ENCODE assay signal across 19 cellular contexts in genomic region chr2:226771067-226771466, GRCh38. TPM values are rescaled to one million over a fixed set of nuclear protein-coding genes. Genes with fewer than 3 reads are reported as not detected.
DNase-seq lines count a peak whose midpoint lies in the region; ATAC-seq, FAIRE-seq and TF ChIP-seq lines count a peak whose summit lies in the region.
"Had no signal": no experiment of that assay in that cellular context is flagged by ENCODE, and none has a peak within 500 bp of the region (broad histone marks: within the 10 kb centered on the region; RNA-seq: fewer than 3 reads in every experiment).

No MANE protein-coding gene starts in this region.

- POLR2A ChIA-PET in OCI-LY7 (lab: Charles Lee) (interaction anchor here (0.6 to 7.2 kb wide), 16 partner anchors 9 to 1432 kb away, joined by 3 to 122 read pairs (median 4); partner anchors contain the start of gene IRS1), HepG2 (lab: Yijun Ruan, JAX) (interaction anchor here (1.1 kb wide), 1 partner anchor 10 kb away, joined by 3 read pairs; no protein-coding TSS in a partner anchor)

- TF ChIP-seq CTCF in OCI-LY7 (conservative IDR thresholded peaks at IDR 0.05; ENCODE audit: low read length) (no peak), progenitor cell of endocrine pancreas (IDR thresholded peaks at IDR 0.05; ENCODE audit: unreplicated experiment) (no peak), dorsolateral prefrontal cortex (IDR thresholded peaks at IDR 0.05 in 54 of 56, conservative IDR thresholded peaks at IDR 0.05 in 2 of 56; ENCODE audit: low read depth in 1 of 56, partially characterized antibody in 56 of 56) (no peak), HepG2 (CRISPR knock-in tag; IDR thresholded peaks at IDR 0.05) (no peak)

- H3K9me3 Mint-ChIP-seq in progenitor cell of endocrine pancreas (ENCODE audit: low read depth), result peaks cover 20% of the 10 kb centered on the region

- TF ChIP-seq POLR2A in HepG2 (IDR thresholded peaks at IDR 0.05; ENCODE audit: insufficient read depth in 1 of 2, low read depth in 2 of 2, low read length in 2 of 2), result no peak

- peak overlapping the region; percentile 81 for H3K27ac ChIP-seq in BLaER1
- peak overlapping the region; percentile 13 for H3K27ac ChIP-seq in OCI-LY7 (ENCODE audit: low read depth, low read length, poor library complexity, severe bottlenecking)
- no peak overlapping the region for H3K27ac ChIP-seq in dorsolateral prefrontal cortex
- no peak overlapping the region for H3K27ac ChIP-seq in HepG2 (ENCODE audit: extremely low read length, insufficient read depth, low read length)
- H3K27ac ChIP-seq: foreskin keratinocyte, upper lobe of right lung had no signal

- FAIRE-seq in HepG2 (lab: Jason Lieb, UNC), result no peak
- FAIRE-seq: colon had no signal

- DNase-seq in OCI-LY7 (ENCODE audit: low spot score) (no peak), left cardiac atrium (no peak), progenitor cell of endocrine pancreas (ENCODE audit: low spot score, unreplicated experiment) (no peak), dorsolateral prefrontal cortex (no peak), NCI-H2107 treated with DMSO at 0.1 percent for 48 hours (lab: John Stamatoyannopoulos, UW; ENCODE audit: unreplicated experiment) (no peak), HepG2 (ENCODE audit: low spot score) (no peak), GDM1 (lab: John Stamatoyannopoulos, UW) (no peak)
- DNase-seq: activated CD4-positive, alpha-beta T cell treated with anti-CD3 and anti-CD28 coated beads, Interleukin-2, amount 10 ng/mL, durations not matched to agents 24 days and 14 days; activated T-cell treated with anti-CD3 and anti-CD28 coated beads for 4 hours; CD8-positive, alpha-beta T cell; DND-41; foreskin keratinocyte; naive thymus-derived CD8-positive, alpha-beta T cell; NCI-H146; NCI-H2227 treated with DMSO at 0.1 percent for 48 hours; upper lobe of right lung had no signal

- TF ChIP-seq RAD21 in HepG2 (CRISPR knock-in tag; IDR thresholded peaks at IDR 0.05), result no peak

- CTCF ChIA-PET in OCI-LY7 (lab: Charles Lee; ENCODE audit: unreplicated experiment), result interaction anchor here (0.6 to 2.0 kb wide), 3 partner anchors 20 to 29 kb away, joined by 3 to 19 read pairs (median 3); partner anchors contain the start of gene IRS1
- CTCF ChIA-PET in HepG2 (lab: Yijun Ruan, JAX; ENCODE audit: low intra/inter-chr PET ratio, low total read pairs), result no interaction called here

- H3K4me2 ChIP-seq in BLaER1 (peak overlapping the region; percentile 83), OCI-LY7 (ENCODE audit: low read length) (peak overlapping the region; percentile 47), HepG2 (ENCODE audit: low read depth, low read length) (no peak overlapping the region)

- peaks cover 32% of the 10 kb centered on the region for H3K36me3 ChIP-seq in BLaER1
- H3K36me3 ChIP-seq in OCI-LY7 (ENCODE audit: insufficient read depth, low read length), result peaks cover 31% of the 10 kb centered on the region
- peaks cover 0 to 12% of the 10 kb centered on the region in 2 experiments; a peak in 3 of 5 replicates for H3K36me3 ChIP-seq in HepG2 (replicated peaks in 1 of 2; ENCODE audit: control insufficient read depth in 1 of 2, insufficient read depth in 2 of 2, low read length in 2 of 2)
- H3K36me3 ChIP-seq: upper lobe of right lung had no signal

- H3K36me3 Mint-ChIP-seq in progenitor cell of endocrine pancreas (ENCODE audit: insufficient read depth), result peaks cover 26% of the 10 kb centered on the region
- H3K36me3 Mint-ChIP-seq: stimulated activated effector memory CD8-positive, alpha-beta T cell treated with anti-CD3 and anti-CD28 coated beads, Interleukin-12 subunit alpha, Interleukin-12 subunit beta, amount 100 ng/mL, for 72 hours had no signal

- H3K4me3 ChIP-seq in BLaER1, result no peak overlapping the region
- no peak overlapping the region for H3K4me3 ChIP-seq in OCI-LY7 (ENCODE audit: low read depth, low read length, poor library complexity, severe bottlenecking)
- no peak overlapping the region for H3K4me3 ChIP-seq in dorsolateral prefrontal cortex
- no peak overlapping the region for H3K4me3 ChIP-seq in HepG2 (replicated peaks in 1 of 3; ENCODE audit: insufficient read depth in 1 of 3, low read depth in 2 of 3, low read length in 3 of 3)
- H3K4me3 ChIP-seq: upper lobe of right lung had no signal

- intact Hi-C loops in OCI-LY7 (cut with micrococcal nuclease; ENCODE audit: unreplicated experiment), result loop anchor here (5.0 kb wide), 1 partner anchor 136 kb away; no protein-coding TSS in a partner anchor
- intact Hi-C loops in left cardiac atrium (cut with DNase I), result no loop called here
- intact Hi-C loops in dorsolateral prefrontal cortex (cut with DNase I), result no loop called here
- intact Hi-C loops in HepG2 (cut with micrococcal nuclease; ENCODE audit: unreplicated experiment), result no loop called here

- no peak for TF ChIP-seq EP300 in HepG2 (IDR thresholded peaks at IDR 0.05; ENCODE audit: low read depth in 2 of 2, low read length in 2 of 2)
- no peak for TF ChIP-seq EP300 in HepG2 (CRISPR knock-in tag; IDR thresholded peaks at IDR 0.05; ENCODE audit: borderline replicate concordance)

- peaks cover 48% of the 10 kb centered on the region for H3K9me3 ChIP-seq in BLaER1
- H3K9me3 ChIP-seq in OCI-LY7 (ENCODE audit: low read length), result no peaks in the 10 kb centered on the region
- H3K9me3 ChIP-seq in HepG2 (ENCODE audit: low read length), result peaks cover 11% of the 10 kb centered on the region
- H3K9me3 ChIP-seq: upper lobe of right lung had no signal

- BruUV-seq in OCI-LY7 (replicated peaks; lab: Mats Ljungman, UMichigan) (no TSS peak), HepG2 (replicated peaks; lab: Mats Ljungman, UMichigan) (no TSS peak)

- H3K4me3 Mint-ChIP-seq in progenitor cell of endocrine pancreas (ENCODE audit: low read depth), result no peak overlapping the region
- H3K4me3 Mint-ChIP-seq: activated CD4-positive, alpha-beta T cell treated with anti-CD3 and anti-CD28 coated beads, Interleukin-2, amount 10 ng/mL, durations not matched to agents 24 days and 14 days; CD8-positive, alpha-beta T cell; stimulated activated effector memory CD8-positive, alpha-beta T cell treated with anti-CD3 and anti-CD28 coated beads, Interleukin-12 subunit alpha, Interleukin-12 subunit beta, amount 100 ng/mL, for 72 hours had no signal

- peaks cover 67% of the 10 kb centered on the region for H3K4me1 ChIP-seq in BLaER1
- H3K4me1 ChIP-seq in OCI-LY7 (ENCODE audit: insufficient read depth, low read length, poor library complexity, severe bottlenecking), result peaks cover 68% of the 10 kb centered on the region
- peaks cover 26% of the 10 kb centered on the region for H3K4me1 ChIP-seq in HepG2 (ENCODE audit: insufficient read depth, low read length)

- peak overlapping the region; percentile 4 for H3K27ac Mint-ChIP-seq in progenitor cell of endocrine pancreas
- H3K27ac Mint-ChIP-seq: activated CD4-positive, alpha-beta T cell treated with anti-CD3 and anti-CD28 coated beads, Interleukin-2, amount 10 ng/mL, durations not matched to agents 24 days and 14 days; CD8-positive, alpha-beta T cell; stimulated activated effector memory CD8-positive, alpha-beta T cell treated with anti-CD3 and anti-CD28 coated beads, Interleukin-12 subunit alpha, Interleukin-12 subunit beta, amount 100 ng/mL, for 72 hours had no signal

- 90% methylated on average over 6 of the region's 6 CpGs for WGBS in HepG2 (ENCODE audit: low lambda C conversion rate)

- no peaks in the 10 kb centered on the region for H4K20me1 ChIP-seq in BLaER1
- no peaks in the 10 kb centered on the region for H4K20me1 ChIP-seq in OCI-LY7 (ENCODE audit: insufficient read depth, low read length)
- 0 out of 2 replicates have a peak, but pooled peaks cover 2% of the 10 kb centered on the region for H4K20me1 ChIP-seq in HepG2 (ENCODE audit: insufficient read depth, low read length)

- H2AFZ ChIP-seq in OCI-LY7 (ENCODE audit: low read length) (no peak overlapping the region; the same call in 1 of the 2 replicates), HepG2 (ENCODE audit: low read length) (no peak overlapping the region)

- H3K4me1 Mint-ChIP-seq in progenitor cell of endocrine pancreas (ENCODE audit: low read depth), result peaks cover 33% of the 10 kb centered on the region

- in situ Hi-C loops in HepG2 (cut with HindIII; ENCODE audit: extremely low pct_ligation_motif_present, low pct_unique_long_range_greater_than_20kb), result no loop called here

- ATAC-seq in left cardiac atrium, result peak; percentile 48 to 63
- no peak for ATAC-seq in HepG2
- ATAC-seq: CD8-positive, alpha-beta T cell; foreskin keratinocyte; naive thymus-derived CD8-positive, alpha-beta T cell; stimulated activated effector memory CD8-positive, alpha-beta T cell treated with anti-CD3 and anti-CD28 coated beads, Interleukin-12 subunit alpha, Interleukin-12 subunit beta, amount 100 ng/mL, for 72 hours; upper lobe of right lung had no signal

- H3K27me3 Mint-ChIP-seq in progenitor cell of endocrine pancreas, result no peaks in the 10 kb centered on the region
- H3K27me3 Mint-ChIP-seq: activated CD4-positive, alpha-beta T cell treated with anti-CD3 and anti-CD28 coated beads, Interleukin-2, amount 10 ng/mL, durations not matched to agents 24 days and 14 days; naive thymus-derived CD8-positive, alpha-beta T cell had no signal

- H3K9ac ChIP-seq in BLaER1 (peak overlapping the region; percentile 26; the same call in 1 of the 2 replicates), HepG2 (ENCODE audit: insufficient read depth, low read depth, low read length) (no peak overlapping the region)

- H3K79me2 ChIP-seq in OCI-LY7 (ENCODE audit: insufficient read depth, low read depth, low read length) (peaks cover 48% of the 10 kb centered on the region; the same call in 1 of the 2 replicates), HepG2 (ENCODE audit: insufficient read depth, low read length) (peaks cover 9% of the 10 kb centered on the region)

- no peaks in the 10 kb centered on the region for H3K9me2 ChIP-seq in OCI-LY7 (ENCODE audit: insufficient read depth, low read length)

- H3K27me3 ChIP-seq in BLaER1 (no peaks in the 10 kb centered on the region), dorsolateral prefrontal cortex (no peaks in the 10 kb centered on the region), HepG2 (ENCODE audit: control insufficient read depth in 1 of 2, insufficient read depth in 2 of 2, low read length in 2 of 2) (no peaks in the 10 kb centered on the region)
- H3K27me3 ChIP-seq: foreskin keratinocyte, upper lobe of right lung had no signal

RNA-seq across cellular contexts. Expression of gene IRS1, which starts 28.6 kb away (rescaled TPM):
- total RNA-seq in OCI-LY7 (2014; rRNA removed; shearing (Covaris generic)), result 15.9 and 18.1 TPM in 2 replicates
- 23.5 and 23.6 TPM in 2 replicates for total RNA-seq in OCI-LY7 (2022)
- total RNA-seq in left cardiac atrium, result 10 to 100 TPM; 13.7 to 15.1 TPM
- 17.1 and 20.5 TPM in 2 replicates for total RNA-seq in progenitor cell of endocrine pancreas
- total RNA-seq in dorsolateral prefrontal cortex, result 10 to 100 TPM in 110 of 120 experiments, 1 to 10 TPM in 10; 6.8 to 23.0 (median 14.4) TPM
- total RNA-seq in HepG2 (2016; rRNA removed; fragmentation: Illumina TruSeq; extraction: Trizol), result 7.9 and 8.7 TPM in 2 replicates
- 0.51 and 0.53 TPM in 2 replicates for total RNA-seq in HepG2 (2016; cell fraction: cytosol; rRNA removed; fragmentation: Illumina TruSeq; extraction: Trizol; ENCODE audit: low read depth)
- 7.1 and 8.1 TPM in 2 replicates for total RNA-seq in HepG2 (2016; cell fraction: insoluble cytoplasmic fraction; rRNA removed; fragmentation: Illumina TruSeq; extraction: Trizol)
- total RNA-seq in HepG2 (2016; cell fraction: membrane; rRNA removed; fragmentation: Illumina TruSeq; extraction: Trizol), result 2.7 and 3.0 TPM in 2 replicates
- 10.7 and 14.1 TPM in 2 replicates for total RNA-seq in HepG2 (2016; cell fraction: nucleus; rRNA removed; fragmentation: Illumina TruSeq; extraction: Trizol)
- polyA plus RNA-seq in HepG2 (2011; rRNA removed), result 9.0 and 12.8 TPM in 2 replicates
- polyA plus RNA-seq in HepG2 (2011; cell fraction: cytosol; rRNA removed), result 7.1 and 7.9 TPM in 2 replicates
- 15.3 and 15.6 TPM in 2 replicates for polyA plus RNA-seq in HepG2 (2011; cell fraction: nucleus; rRNA removed)
- 14.3 and 15.3 TPM in 2 replicates for polyA plus RNA-seq in HepG2 (2012)
- polyA plus RNA-seq in HepG2 (2016; cell fraction: cytosol; fragmentation: Illumina TruSeq; extraction: Trizol; ENCODE audit: low read depth), result 0.25 and 0.50 TPM in 2 replicates
- 6.8 and 8.7 TPM in 2 replicates for polyA plus RNA-seq in HepG2 (2016; cell fraction: insoluble cytoplasmic fraction; fragmentation: Illumina TruSeq; extraction: Trizol; ENCODE audit: low read depth)
- polyA plus RNA-seq in HepG2 (2016; cell fraction: membrane; fragmentation: Illumina TruSeq; extraction: Trizol; ENCODE audit: low read depth), result 1.1 and 1.4 TPM in 2 replicates
- polyA plus RNA-seq in HepG2 (2016; cell fraction: nucleus; fragmentation: Illumina TruSeq; extraction: Trizol; ENCODE audit: insufficient read depth, low read depth), result 11.6 and 13.6 TPM in 2 replicates
- 0.68 and 28.1 TPM in 2 replicates for polyA minus RNA-seq in HepG2 (2011; rRNA and poly(A)+ RNA removed; ENCODE audit: low replicate concordance)
- polyA minus RNA-seq in HepG2 (2011; cell fraction: cytosol; rRNA and poly(A)+ RNA removed), result 11.2 and 13.5 TPM in 2 replicates
- 26.8 and 36.8 TPM in 2 replicates for polyA minus RNA-seq in HepG2 (2011; cell fraction: nucleus; rRNA and poly(A)+ RNA removed)

Comparison
In these comparisons a context has a peak if more than half of its experiments do, and no peak if none do; other contexts are left out.
1. H3K27ac ChIP-seq: peak in BLaER1 (single experiment) and OCI-LY7 (single experiment); none in dorsolateral prefrontal cortex (0 of 59) and HepG2 (single experiment).